Comparison of ENCODE assay signal across 9 cellular contexts in genomic region chrX:83845397-83845796, GRCh38. TPM values are rescaled to one million over a fixed set of nuclear protein-coding genes. Genes with fewer than 3 reads are reported as not detected.
DNase-seq lines count a peak whose midpoint lies in the region; FAIRE-seq and TF ChIP-seq lines count a peak whose summit lies in the region.
"Had no signal": no experiment of that assay in that cellular context is flagged by ENCODE, and none has a peak within 500 bp of the region (broad histone marks: within the 10 kb centered on the region; RNA-seq: fewer than 3 reads in every experiment).

No MANE protein-coding gene starts in this region.

- TF ChIP-seq POLR2A in testis (IDR thresholded peaks at IDR 0.05): no peak

- DNase-seq in GM12864 (ENCODE audit: low read depth) (no peak), H7 (peak; percentile 19), Kasumi-1 (lab: John Stamatoyannopoulos, UW) (peak; percentile 46 to 60), RWPE1 (ENCODE audit: low spot score) (no peak), fibroblast of the conjunctiva (ENCODE audit: low read depth) (peak; percentile 5), testis (peak; percentile 16), tibial artery (no peak)

- no peaks in the 10 kb centered on the region for H3K9me3 ChIP-seq in testis
- H3K9me3 ChIP-seq in tibial artery: no peaks in the 10 kb centered on the region

- POLR2A ChIA-PET in RWPE1 (lab: Yijun Ruan, JAX; ENCODE audit: low non-redundant PET): no interaction called here

- H3K4me1 ChIP-seq in testis: no peaks in the 10 kb centered on the region
- H3K4me1 ChIP-seq in tibial artery: no peaks in the 10 kb centered on the region

- FAIRE-seq in A204.1 (lab: Jason Lieb, UNC): peak; percentile 32
- FAIRE-seq: frontal cortex had no signal

- H3K4me3 ChIP-seq in GM12864 (ENCODE audit: low read depth, low read length) (no peak overlapping the region), H7 (ENCODE audit: insufficient read depth, low read depth, low read length) (no peak overlapping the region), testis (no peak overlapping the region), tibial artery (no peak overlapping the region)

- TF ChIP-seq CTCF in GM12864 (IDR thresholded peaks at IDR 0.05; ENCODE audit: low read depth, low read length, missing control alignments) (peak; percentile 66), RWPE1 (conservative IDR thresholded peaks at IDR 0.05; ENCODE audit: low read depth) (peak; percentile 59), testis (IDR thresholded peaks at IDR 0.05) (peak in 2 of 3 experiments; percentile 19 to 48), tibial artery (IDR thresholded peaks at IDR 0.05) (peak in 1 of 2 experiments; percentile 38)

- CTCF ChIA-PET in RWPE1 (lab: Yijun Ruan, JAX): no interaction called here

- 0 to 8% methylated on average over 2 of the region's 2 CpGs for WGBS in testis, 2 donors

- intact Hi-C loops in testis (cut with DNase I; ENCODE audit: low total_unique reads): no loop called here
- intact Hi-C loops in tibial artery (cut with DNase I; ENCODE audit: low total_unique reads): no loop called here

- H3K27ac ChIP-seq in RWPE1: no peak overlapping the region
- H3K27ac ChIP-seq in testis: no peak overlapping the region
- no peak overlapping the region for H3K27ac ChIP-seq in tibial artery

- H3K36me3 ChIP-seq in H7 (replicated peaks; ENCODE audit: control insufficient read depth, insufficient read depth, low read length) (no peaks in the 10 kb centered on the region), testis (ENCODE audit: low read depth, missing control alignments) (no peaks in the 10 kb centered on the region), tibial artery (no peaks in the 10 kb centered on the region)

- no peaks in the 10 kb centered on the region for H3K27me3 ChIP-seq in H7 (ENCODE audit: control insufficient read depth, insufficient read depth, low read length)
- no peaks in the 10 kb centered on the region for H3K27me3 ChIP-seq in testis
- H3K27me3 ChIP-seq in tibial artery: no peaks in the 10 kb centered on the region

RNA-seq across cellular contexts. Expression of gene CYLC1, which starts 15.5 kb away (rescaled TPM):
- not detected in 2 replicates for total RNA-seq in H7 (2014; rRNA removed; shearing (Covaris generic))
- total RNA-seq in testis: 10 to 100 TPM in 1 of 2 donors, 1 to 10 TPM in 1; 5.3 to 11.7 TPM
- polyA plus RNA-seq in testis (ENCODE audit: insufficient read depth, low read depth, low replicate concordance): 5.8 TPM

Comparison
In these comparisons a context has a peak if more than half of its experiments do, and no peak if none do; other contexts are left out.
1. DNase-seq: peak in H7 (single experiment), Kasumi-1 (2 of 2), fibroblast of the conjunctiva (single experiment) and testis (single experiment); none in GM12864 (single experiment), RWPE1 (single experiment) and tibial artery (0 of 2).